ENCODE assay signal across 14 cellular contexts in the genomic region with DNA sequence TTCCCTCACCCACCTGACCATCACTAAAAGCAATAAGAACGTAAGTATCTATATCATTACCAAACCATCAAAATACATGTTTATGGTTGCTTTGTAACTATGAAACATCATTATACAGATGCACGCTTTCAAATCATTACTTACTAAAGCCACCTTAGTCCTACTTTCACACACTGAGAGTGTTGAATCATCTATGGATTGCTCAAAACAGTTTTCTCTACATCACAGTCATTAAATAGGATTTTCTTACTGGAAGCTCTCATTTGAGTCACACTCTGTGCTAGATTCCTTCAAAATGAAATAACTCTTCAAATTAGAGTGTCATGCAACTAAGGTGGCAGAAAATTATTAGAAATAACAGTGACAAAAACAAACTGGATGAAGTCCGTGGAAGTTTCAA.
A peak's percentile ranks its signal among the peaks of the same experiment; 100 is the strongest.
DNase-seq lines count a peak whose midpoint lies in the region; ATAC-seq and TF ChIP-seq lines count a peak whose summit lies in the region.
"Had no signal": no experiment of that assay in that cellular context is flagged by ENCODE, and none has a peak within 500 bp of the region (broad histone marks: within the 10 kb centered on the region; RNA-seq: fewer than 3 reads in every experiment).

No MANE protein-coding gene starts in this region.

- H3K27me3 Mint-ChIP-seq in activated T-helper 17 cell treated with anti-CD3 and anti-CD28 coated beads, Interleukin-2, amount 50 U/mL, for 72 hours: no peaks in the 10 kb centered on the region
- H3K27me3 Mint-ChIP-seq: B cell; CD4-positive, alpha-beta T cell; IgD-negative memory B cell had no signal

- no peaks in the 10 kb centered on the region for H3K36me3 Mint-ChIP-seq in activated T-helper 17 cell treated with anti-CD3 and anti-CD28 coated beads, Interleukin-2, amount 50 U/mL, for 72 hours (ENCODE audit: low read depth)
- H3K36me3 Mint-ChIP-seq in stimulated activated effector memory CD8-positive, alpha-beta T cell treated with anti-CD3 and anti-CD28 coated beads, Interleukin-12 subunit alpha, Interleukin-12 subunit beta, amount 100 ng/mL, for 72 hours: no peaks in the 10 kb centered on the region
- H3K36me3 Mint-ChIP-seq: IgD-negative memory B cell had no signal

- TF ChIP-seq CTCF in cardiac muscle cell (IDR thresholded peaks at IDR 0.05; ENCODE audit: low read depth, low read length): no peak
- TF ChIP-seq CTCF in foreskin keratinocyte (conservative IDR thresholded peaks at IDR 0.05): no peak

- H3K9me3 ChIP-seq in cardiac muscle cell (ENCODE audit: low read depth): no peaks in the 10 kb centered on the region

- H3K4me1 Mint-ChIP-seq in activated T-helper 17 cell treated with anti-CD3 and anti-CD28 coated beads, Interleukin-2, amount 50 U/mL, for 72 hours: no peaks in the 10 kb centered on the region
- no peaks in the 10 kb centered on the region for H3K4me1 Mint-ChIP-seq in stimulated activated effector memory CD8-positive, alpha-beta T cell treated with anti-CD3 and anti-CD28 coated beads, Interleukin-12 subunit alpha, Interleukin-12 subunit beta, amount 100 ng/mL, for 72 hours

- peak overlapping the region; percentile 1 for H3K27ac ChIP-seq in cardiac muscle cell
- H3K27ac ChIP-seq in foreskin keratinocyte: no peak overlapping the region

- no peaks in the 10 kb centered on the region for H3K36me3 ChIP-seq in cardiac muscle cell

- H3K4me1 ChIP-seq in cardiac muscle cell (ENCODE audit: low read depth) (no peaks in the 10 kb centered on the region), foreskin keratinocyte (no peaks in the 10 kb centered on the region)

- DNase-seq in cardiac muscle cell (ENCODE audit: low read depth in 1 of 2, low spot score in 1 of 2) (no peak), Right ventricle myocardium inferior (ENCODE audit: missing footprints) (no peak), foreskin keratinocyte (peak; percentile 7 to 9), A172 (ENCODE audit: low spot score) (no peak), SW480 (ENCODE audit: low spot score) (no peak)
- no peak for DNase-seq in stimulated activated effector memory CD8-positive, alpha-beta T cell treated with anti-CD3 and anti-CD28 coated beads, Interleukin-12 subunit alpha, Interleukin-12 subunit beta, amount 100 ng/mL, for 72 hours (ENCODE audit: low spot score in 2 of 2)
- DNase-seq in stimulated activated naive CD4-positive, alpha-beta T cell treated with Interleukin-2 at 50 U/mL for 16 hours (lab: John Stamatoyannopoulos, UW): no peak
- DNase-seq: Calu3; CD4-positive, alpha-beta T cell; DMS 273 treated with DMSO at 0.1 percent for 48 hours had no signal

- intact Hi-C loops in Right ventricle myocardium inferior (cut with DNase I): no loop called here

- peaks cover 4% of the 10 kb centered on the region for H3K9me3 Mint-ChIP-seq in activated T-helper 17 cell treated with anti-CD3 and anti-CD28 coated beads, Interleukin-2, amount 50 U/mL, for 72 hours
- H3K9me3 Mint-ChIP-seq in stimulated activated effector memory CD8-positive, alpha-beta T cell treated with anti-CD3 and anti-CD28 coated beads, Interleukin-12 subunit alpha, Interleukin-12 subunit beta, amount 100 ng/mL, for 72 hours: peaks cover 9% of the 10 kb centered on the region
- H3K9me3 Mint-ChIP-seq: CD4-positive, alpha-beta T cell had no signal

- no peak overlapping the region for H3K27ac Mint-ChIP-seq in activated T-helper 17 cell treated with anti-CD3 and anti-CD28 coated beads, Interleukin-2, amount 50 U/mL, for 72 hours
- no peak overlapping the region for H3K27ac Mint-ChIP-seq in stimulated activated effector memory CD8-positive, alpha-beta T cell treated with anti-CD3 and anti-CD28 coated beads, Interleukin-12 subunit alpha, Interleukin-12 subunit beta, amount 100 ng/mL, for 72 hours
- H3K27ac Mint-ChIP-seq: B cell; CD4-positive, alpha-beta T cell; IgD-negative memory B cell had no signal

- no peak overlapping the region for H3K4me3 Mint-ChIP-seq in activated T-helper 17 cell treated with anti-CD3 and anti-CD28 coated beads, Interleukin-2, amount 50 U/mL, for 72 hours
- no peak overlapping the region for H3K4me3 Mint-ChIP-seq in stimulated activated effector memory CD8-positive, alpha-beta T cell treated with anti-CD3 and anti-CD28 coated beads, Interleukin-12 subunit alpha, Interleukin-12 subunit beta, amount 100 ng/mL, for 72 hours
- H3K4me3 Mint-ChIP-seq: B cell; CD4-positive, alpha-beta T cell; IgD-negative memory B cell had no signal

- no peaks in the 10 kb centered on the region for H3K27me3 ChIP-seq in cardiac muscle cell
- H3K27me3 ChIP-seq in foreskin keratinocyte: peaks cover 4% of the 10 kb centered on the region

- no peak overlapping the region for H3K4me3 ChIP-seq in cardiac muscle cell
- H3K4me3 ChIP-seq: GM12878 had no signal

- no peak for ATAC-seq in Right ventricle myocardium inferior
- peak; percentile 35 for ATAC-seq in activated T-helper 17 cell treated with anti-CD3 and anti-CD28 coated beads, Interleukin-2, amount 50 U/mL, for 72 hours (replicated peaks)
- peak; percentile 24 for ATAC-seq in foreskin keratinocyte
- peak; percentile 63 for ATAC-seq in stimulated activated effector memory CD8-positive, alpha-beta T cell treated with anti-CD3 and anti-CD28 coated beads, Interleukin-12 subunit alpha, Interleukin-12 subunit beta, amount 100 ng/mL, for 72 hours
- ATAC-seq: GM12878 had no signal

Comparison
In these comparisons a context has a peak if more than half of its experiments do, and no peak if none do; other contexts are left out.
1. DNase-seq: peak in foreskin keratinocyte (2 of 2); none in cardiac muscle cell (0 of 2), Right ventricle myocardium inferior (single experiment), stimulated activated effector memory CD8-positive, alpha-beta T cell treated with anti-CD3 and anti-CD28 coated beads, Interleukin-12 subunit alpha, Interleukin-12 subunit beta, amount 100 ng/mL, for 72 hours (0 of 2), stimulated activated naive CD4-positive, alpha-beta T cell treated with Interleukin-2 at 50 U/mL for 16 hours (single experiment), A172 (single experiment) and SW480 (single experiment).